ENCODE assay signal across 14 cellular contexts in the genomic region with DNA sequence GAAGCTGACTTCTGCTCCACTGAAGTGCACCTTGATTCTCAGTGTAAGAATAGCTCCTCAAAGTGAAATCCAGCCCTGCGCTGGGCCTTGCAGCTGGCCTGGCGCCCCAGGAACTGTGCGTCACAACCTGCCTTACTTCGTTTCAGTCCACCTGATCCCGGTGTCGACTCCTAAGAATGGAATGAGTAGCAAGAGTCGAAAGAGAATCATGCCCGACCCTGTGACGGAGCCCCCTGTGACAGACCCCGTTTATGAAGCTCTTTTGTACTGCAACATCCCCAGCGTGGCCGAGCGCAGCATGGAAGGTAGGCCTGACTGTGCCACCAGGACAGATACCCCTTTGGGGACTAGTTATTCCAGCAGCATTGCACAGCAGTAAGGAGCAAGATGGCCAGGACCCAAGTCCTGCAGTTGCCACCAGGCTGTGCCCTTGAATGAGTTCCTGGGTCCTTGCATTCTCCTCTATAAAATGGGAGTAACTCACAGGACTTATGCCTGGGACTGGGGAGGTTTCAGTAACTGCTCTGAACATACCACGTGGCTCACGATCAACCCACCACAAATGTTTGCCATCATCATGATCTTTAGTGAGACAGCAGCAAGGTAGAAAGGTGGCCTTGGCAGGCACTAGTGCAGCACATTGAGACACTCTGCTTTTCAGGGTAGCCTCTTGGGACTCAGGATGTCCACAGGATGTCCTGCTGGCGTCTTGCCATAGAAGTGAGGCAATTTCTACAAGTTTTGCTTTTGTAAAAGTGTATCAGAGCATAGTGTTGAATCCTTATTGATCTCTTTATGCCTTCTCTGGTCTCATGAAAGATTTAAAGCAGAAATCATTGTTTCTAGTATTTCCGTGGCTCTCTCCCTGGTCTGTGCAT. TPM values are rescaled to one million over a fixed set of nuclear protein-coding genes. Genes with fewer than 3 reads are reported as not detected.
DNase-seq lines count a peak whose midpoint lies in the region; ATAC-seq and TF ChIP-seq lines count a peak whose summit lies in the region.
"Had no signal": no experiment of that assay in that cellular context is flagged by ENCODE, and none has a peak within 500 bp of the region (broad histone marks: within the 10 kb centered on the region; RNA-seq: fewer than 3 reads in every experiment).

No MANE protein-coding gene starts in this region.

- H2AFZ ChIP-seq in GM23248 = no peak overlapping the region
- H2AFZ ChIP-seq in neuronal stem cell (ENCODE audit: low read length) = no peak overlapping the region

- H3K27ac Mint-ChIP-seq in chondrocyte (ENCODE audit: unreplicated experiment) = peak overlapping the region; percentile 92
- H3K27ac Mint-ChIP-seq in stimulated activated naive B cell treated with anti-CD40 and anti-IgM and Interleukin-4, amounts not matched to agents 10 μg/mL and 1 μg/mL and 100 μg/mL, for 72 hours = no peak overlapping the region
- H3K27ac Mint-ChIP-seq: IgD-negative memory B cell had no signal

- H3K14ac ChIP-seq in neuronal stem cell (ENCODE audit: low read length) = no peak overlapping the region

- H3K4ac ChIP-seq in neuronal stem cell (ENCODE audit: low read length) = no peak overlapping the region

- 89 to 90% methylated on average over 17 of the region's 17 CpGs for WGBS in GM23248 (ENCODE audit: low coverage in 1 of 2, low lambda C conversion rate in 2 of 2, missing lambda C conversion rate in 2 of 2), 2 experiments
- WGBS in neuronal stem cell (ENCODE audit: extremely low coverage in 2 of 2, insufficient read length in 2 of 2, insufficient replicate concordance in 1 of 2), 2 donors = no CpG with 5 or more reads among the region's 17 CpGs

- H3K18ac ChIP-seq in neuronal stem cell (ENCODE audit: low read length) = no peak overlapping the region

- no peaks in the 10 kb centered on the region for H3K27me3 ChIP-seq in BLaER1 treated with 17β-estradiol and CSF1 and Interleukin-3, amounts not matched to agents 10 nM and 100 nM
- H3K27me3 ChIP-seq in GM23248 (replicated peaks; ENCODE audit: insufficient read depth) (no peaks in the 10 kb centered on the region), neuronal stem cell (ENCODE audit: control insufficient read depth in 3 of 3, insufficient read depth in 3 of 3, low read depth in 1 of 3, low read length in 3 of 3) (no peaks in the 10 kb centered on the region)
- H3K27me3 ChIP-seq: colonic mucosa, heart right ventricle had no signal

- H4K91ac ChIP-seq in neuronal stem cell (ENCODE audit: low read depth, low read length, poor library complexity) = no peak overlapping the region

- H2BK120ac ChIP-seq in neuronal stem cell (ENCODE audit: low read depth, low read length) = no peak overlapping the region

- no peak overlapping the region for H2BK15ac ChIP-seq in neuronal stem cell (ENCODE audit: low read length)

- no peaks in the 10 kb centered on the region for H3K79me1 ChIP-seq in neuronal stem cell (ENCODE audit: low read depth, low read length)

- no peak overlapping the region for H4K8ac ChIP-seq in neuronal stem cell (ENCODE audit: low read depth, low read length)

- H2AK5ac ChIP-seq in neuronal stem cell (ENCODE audit: low read depth, low read length) = no peak overlapping the region

- H3K4me3 ChIP-seq in BLaER1 treated with 17β-estradiol and CSF1 and Interleukin-3, amounts not matched to agents 10 nM and 100 nM = no peak overlapping the region
- no peak overlapping the region for H3K4me3 ChIP-seq in GM23248
- H3K4me3 ChIP-seq in neuronal stem cell (ENCODE audit: low read length in 2 of 2) = no peak overlapping the region
- H3K4me3 ChIP-seq: colonic mucosa, heart right ventricle had no signal

- no peak for ATAC-seq in stimulated activated naive B cell treated with anti-CD40 and anti-IgM and Interleukin-4, amounts not matched to agents 10 μg/mL and 1 μg/mL and 100 μg/mL, for 72 hours (replicated peaks)
- ATAC-seq in HG03095 (IDR thresholded peaks at IDR 0.05; ENCODE audit: unreplicated experiment) = no peak

- H3K36me3 ChIP-seq in BLaER1 treated with 17β-estradiol and CSF1 and Interleukin-3, amounts not matched to agents 10 nM and 100 nM = peaks cover 0 to 41% (median 24%) of the 10 kb centered on the region in 11 experiments; a peak in 10 of 22 replicates
- H3K36me3 ChIP-seq in GM23248 (ENCODE audit: low read depth) (no peaks in the 10 kb centered on the region), neuronal stem cell (replicated peaks in 1 of 2; ENCODE audit: control insufficient read depth in 2 of 2, insufficient read depth in 2 of 2, low read length in 2 of 2) (peaks cover 12 to 73% of the 10 kb centered on the region in 2 donors)
- H3K36me3 ChIP-seq: colonic mucosa had no signal

- H3F3A ChIP-seq in GM23248 (ENCODE audit: insufficient read depth) = peaks cover 9% of the 10 kb centered on the region

- H3K4me1 Mint-ChIP-seq in chondrocyte (ENCODE audit: low read depth) = peaks cover 82% of the 10 kb centered on the region
- H3K4me1 Mint-ChIP-seq in stimulated activated naive B cell treated with anti-CD40 and anti-IgM and Interleukin-4, amounts not matched to agents 10 μg/mL and 1 μg/mL and 100 μg/mL, for 72 hours = peaks cover 0 to 3% of the 10 kb centered on the region in 2 donors

- H3K9me2 ChIP-seq in GM23248 (ENCODE audit: insufficient read depth) = no peaks in the 10 kb centered on the region

- peaks cover 7% of the 10 kb centered on the region for H3K36me3 Mint-ChIP-seq in chondrocyte (ENCODE audit: low read depth)
- peaks cover 7 to 8% of the 10 kb centered on the region in 2 donors for H3K36me3 Mint-ChIP-seq in stimulated activated naive B cell treated with anti-CD40 and anti-IgM and Interleukin-4, amounts not matched to agents 10 μg/mL and 1 μg/mL and 100 μg/mL, for 72 hours

- H3K4me3 Mint-ChIP-seq in chondrocyte (ENCODE audit: unreplicated experiment) = no peak overlapping the region
- H3K4me3 Mint-ChIP-seq in stimulated activated naive B cell treated with anti-CD40 and anti-IgM and Interleukin-4, amounts not matched to agents 10 μg/mL and 1 μg/mL and 100 μg/mL, for 72 hours = no peak overlapping the region
- H3K4me3 Mint-ChIP-seq: HFFc6, IgD-negative memory B cell had no signal

- peak overlapping the region in 4 of 11 experiments; percentile 11 to 39 (median 20); a peak in 3 of 22 replicates for H3K9ac ChIP-seq in BLaER1 treated with 17β-estradiol and CSF1 and Interleukin-3, amounts not matched to agents 10 nM and 100 nM
- H3K9ac ChIP-seq in GM23248 (no peak overlapping the region), neuronal stem cell (ENCODE audit: low read depth, low read length, poor library complexity) (peak overlapping the region; percentile 27)

- H3K9me3 ChIP-seq in BLaER1 treated with 17β-estradiol and CSF1 and Interleukin-3, amounts not matched to agents 10 nM and 100 nM (replicated peaks in 1 of 11) = no peaks in the 10 kb centered on the region
- H3K9me3 ChIP-seq in GM23248 (ENCODE audit: low read depth) = no peaks in the 10 kb centered on the region
- H3K9me3 ChIP-seq in neuronal stem cell (replicated peaks in 1 of 2; ENCODE audit: control insufficient read depth in 2 of 2, insufficient read depth in 1 of 2, low read depth in 1 of 2, low read length in 2 of 2) = no peaks in the 10 kb centered on the region
- H3K9me3 ChIP-seq: colonic mucosa, heart right ventricle had no signal

- no peak overlapping the region for H2BK12ac ChIP-seq in neuronal stem cell (ENCODE audit: low read length)

- in situ Hi-C loops in GM23248 (cut with MboI) = no loop called here

- H2BK5ac ChIP-seq in neuronal stem cell (ENCODE audit: low read length) = no peak overlapping the region

- peak; percentile 45 for DNase-seq in GM23248
- DNase-seq in chondrocyte (ENCODE audit: low spot score) = no peak
- DNase-seq in neuronal stem cell (ENCODE audit: low spot score) = no peak
- DNase-seq in stimulated activated naive B cell treated with anti-CD40 and anti-IgM and Interleukin-4, amounts not matched to agents 10 μg/mL and 1 μg/mL and 100 μg/mL, for 72 hours = no peak
- DNase-seq in NCI-H1694 treated with DMSO at 0.1 percent for 48 hours (lab: John Stamatoyannopoulos, UW) = no peak
- no peak for DNase-seq in NCI-H526 treated with DMSO at 0.1 percent for 48 hours (lab: John Stamatoyannopoulos, UW)
- DNase-seq: colonic mucosa; heart right ventricle; HFFc6; occipital lobe; stimulated activated CD4-positive, alpha-beta T cell treated with anti-CD3 and anti-CD28 coated beads, Interleukin-2, amount 100 ng/mL, for 48 hours had no signal

- TF ChIP-seq CTCF in chondrocyte (IDR thresholded peaks at IDR 0.05) = no peak

- no peaks in the 10 kb centered on the region for H3K27me3 Mint-ChIP-seq in chondrocyte (ENCODE audit: low read depth)
- H3K27me3 Mint-ChIP-seq in stimulated activated naive B cell treated with anti-CD40 and anti-IgM and Interleukin-4, amounts not matched to agents 10 μg/mL and 1 μg/mL and 100 μg/mL, for 72 hours = no peaks in the 10 kb centered on the region
- H3K27me3 Mint-ChIP-seq: IgD-negative memory B cell had no signal

- H3K27ac ChIP-seq in BLaER1 treated with 17β-estradiol and CSF1 and Interleukin-3, amounts not matched to agents 10 nM and 100 nM = peak overlapping the region in 4 of 11 experiments; percentile 31 to 55 (median 43); a peak in 3 of 22 replicates
- H3K27ac ChIP-seq in GM23248 = no peak overlapping the region
- no peak overlapping the region for H3K27ac ChIP-seq in neuronal stem cell (replicated peaks; ENCODE audit: low read length)
- H3K27ac ChIP-seq: colonic mucosa had no signal

- H4K20me1 ChIP-seq in BLaER1 treated with 17β-estradiol and CSF1 and Interleukin-3, amounts not matched to agents 10 nM and 100 nM = no peaks in the 10 kb centered on the region; a peak in 1 of 22 replicates
- H4K20me1 ChIP-seq in GM23248 (ENCODE audit: insufficient read depth) = no peaks in the 10 kb centered on the region

- H3K4me2 ChIP-seq in BLaER1 treated with 17β-estradiol and CSF1 and Interleukin-3, amounts not matched to agents 10 nM and 100 nM = peak overlapping the region in 10 of 11 experiments; percentile 30 to 67 (median 50); a peak in 19 of 22 replicates
- H3K4me2 ChIP-seq in GM23248 (ENCODE audit: unreplicated experiment) (no peak overlapping the region), neuronal stem cell (ENCODE audit: insufficient read depth, low read length, poor library complexity, severe bottlenecking) (no peak overlapping the region)

- no peak overlapping the region for H3K23ac ChIP-seq in neuronal stem cell (ENCODE audit: low read depth, low read length, poor library complexity)

- H3K79me2 ChIP-seq in GM23248 (ENCODE audit: insufficient read depth) = no peaks in the 10 kb centered on the region

- no peaks in the 10 kb centered on the region for H3K9me3 Mint-ChIP-seq in chondrocyte (ENCODE audit: low read depth)
- no peaks in the 10 kb centered on the region for H3K9me3 Mint-ChIP-seq in stimulated activated naive B cell treated with anti-CD40 and anti-IgM and Interleukin-4, amounts not matched to agents 10 μg/mL and 1 μg/mL and 100 μg/mL, for 72 hours
- H3K9me3 Mint-ChIP-seq: HFFc6, IgD-negative memory B cell had no signal

- H3K4me1 ChIP-seq in BLaER1 treated with 17β-estradiol and CSF1 and Interleukin-3, amounts not matched to agents 10 nM and 100 nM = peaks cover 7 to 26% (median 19%) of the 10 kb centered on the region in 10 experiments; a peak in 19 of 20 replicates
- H3K4me1 ChIP-seq in GM23248 (ENCODE audit: insufficient read depth) (peaks cover 42% of the 10 kb centered on the region), neuronal stem cell (ENCODE audit: control insufficient read depth in 2 of 2, insufficient read depth in 1 of 2, low read depth in 1 of 2, low read length in 2 of 2) (peaks cover 0 to 8% of the 10 kb centered on the region in 2 donors)
- H3K4me1 ChIP-seq: colonic mucosa had no signal

RNA-seq across cellular contexts. Expression of a gene that starts 46.8 kb away (rescaled TPM):
- total RNA-seq in GM23248 (2014; rRNA removed; shearing (Covaris generic)) = 12.5 and 15.8 TPM in 2 replicates
- polyA plus RNA-seq in GM23248 (2016; fragmentation: Nextera tagmentation; extraction: Ambion mirVana) = 18.7 and 19.7 TPM in 2 replicates
- total RNA-seq in chondrocyte = 36.0 to 71.6 TPM (median 40.2 TPM) in 3 replicates
- 23.5 TPM for polyA plus RNA-seq in neuronal stem cell (2013, experiment 1 of 2)
- polyA plus RNA-seq in neuronal stem cell (2013, experiment 2 of 2) = 23.1 TPM

Comparison
In these comparisons a context has a peak if more than half of its experiments do, and no peak if none do; other contexts are left out.
1. H3K4me2 ChIP-seq: peak in BLaER1 treated with 17β-estradiol and CSF1 and Interleukin-3, amounts not matched to agents 10 nM and 100 nM (10 of 11); none in GM23248 (single experiment) and neuronal stem cell (single experiment).